9 cellular contexts compared by ENCODE assay signal in the genomic region with DNA sequence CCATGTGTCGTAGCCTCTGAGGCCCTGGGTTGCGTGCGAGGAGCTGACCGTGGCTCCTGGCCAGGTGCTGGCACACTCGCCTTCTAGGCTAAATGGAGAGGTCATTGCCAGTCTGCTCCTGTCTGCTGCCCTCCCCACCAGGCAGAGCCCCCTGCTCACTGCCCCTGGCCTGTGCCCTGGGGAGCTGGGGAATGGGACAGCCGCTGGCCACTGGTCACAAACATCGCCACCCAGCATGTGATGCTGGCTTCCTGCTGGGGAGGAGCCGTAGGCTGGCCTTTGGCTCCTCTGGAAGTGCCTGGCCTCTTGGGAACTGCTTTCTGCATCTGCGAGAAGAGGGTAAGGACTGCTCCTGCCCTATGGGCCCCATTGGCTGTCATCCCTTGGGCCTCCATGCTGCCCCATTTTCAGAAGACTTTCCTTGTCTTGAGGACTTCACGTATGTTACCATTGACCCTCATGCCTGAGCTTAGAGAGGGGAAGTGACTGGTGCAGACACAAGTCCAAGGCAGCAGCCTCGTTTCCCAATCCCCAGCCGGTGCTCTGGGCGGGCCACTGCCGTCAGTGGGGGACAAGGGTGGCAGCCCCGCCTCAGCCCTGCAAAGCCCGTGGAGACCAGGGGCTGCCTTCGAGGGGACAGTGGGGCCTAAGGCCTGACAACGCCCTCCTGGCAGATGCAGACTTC. TPM values are rescaled to one million over a fixed set of nuclear protein-coding genes. Genes with fewer than 3 reads are reported as not detected.
DNase-seq lines count a peak whose midpoint lies in the region; ATAC-seq and TF ChIP-seq lines count a peak whose summit lies in the region.
"Had no signal": no experiment of that assay in that cellular context is flagged by ENCODE, and none has a peak within 500 bp of the region (broad histone marks: within the 10 kb centered on the region; RNA-seq: fewer than 3 reads in every experiment).

No MANE protein-coding gene starts in this region.

- peak overlapping the region; percentile 98 for H3K4me2 ChIP-seq in DOHH2 (ENCODE audit: low read length)

- H4K20me1 ChIP-seq in DOHH2 (ENCODE audit: control insufficient read depth, insufficient read depth, low read depth, low read length), result 0 out of 2 replicates have a peak, but pooled peaks cover 4% of the 10 kb centered on the region

- H3F3A ChIP-seq in DOHH2 (ENCODE audit: control insufficient read depth, insufficient read depth), result peaks cover 27% of the 10 kb centered on the region

- H3K9me3 ChIP-seq in DOHH2 (ENCODE audit: control insufficient read depth, insufficient read depth, low read length) (no peaks in the 10 kb centered on the region), right atrium auricular region (no peaks in the 10 kb centered on the region), psoas muscle (no peaks in the 10 kb centered on the region)

- H3K9me2 ChIP-seq in DOHH2 (replicated peaks; ENCODE audit: control insufficient read depth, low read length), result no peaks in the 10 kb centered on the region

- peaks cover 72% of the 10 kb centered on the region for H3K4me1 ChIP-seq in DOHH2 (ENCODE audit: control insufficient read depth, low read length)
- peaks cover 0 to 78% of the 10 kb centered on the region in 2 donors for H3K4me1 ChIP-seq in right atrium auricular region
- H3K4me1 ChIP-seq in psoas muscle, result peaks cover 49% of the 10 kb centered on the region

- H3K27ac ChIP-seq in DOHH2 (ENCODE audit: low read depth, low read length) (peak overlapping the region; percentile 67), right atrium auricular region (peak overlapping the region; percentile 92 to 94), psoas muscle (peak overlapping the region; percentile 91)

- ATAC-seq in psoas muscle (peak in 3 of 4 donors; percentile 4 to 29 (median 16)), HG02852 (IDR thresholded peaks at IDR 0.05; ENCODE audit: unreplicated experiment) (no peak)
- ATAC-seq: activated T-cell treated with anti-CD3 and anti-CD28 coated beads, Interleukin-2, amount 50 U/mL, for 72 hours had no signal

- H3K4me3 ChIP-seq in DOHH2 (ENCODE audit: low read length) (no peak overlapping the region), right atrium auricular region (peak overlapping the region in 1 of 2 donors; percentile 84), psoas muscle (no peak overlapping the region)

- H3K36me3 ChIP-seq in DOHH2 (ENCODE audit: control insufficient read depth, low read length) (no peaks in the 10 kb centered on the region), right atrium auricular region (no peaks in the 10 kb centered on the region), psoas muscle (ENCODE audit: insufficient read depth in 1 of 2, low read depth in 1 of 2) (no peaks in the 10 kb centered on the region)

- 37 to 45% (median 39%) methylated on average over 16 to 18 of the region's 18 CpGs for WGBS in psoas muscle, 3 donors

- peaks cover 5% of the 10 kb centered on the region; the same call in 1 of the 2 replicates for H3K79me2 ChIP-seq in DOHH2 (ENCODE audit: control insufficient read depth, low read length)

- H3K27me3 ChIP-seq in DOHH2 (ENCODE audit: control insufficient read depth, low read length) (peaks cover 7% of the 10 kb centered on the region), right atrium auricular region (no peaks in the 10 kb centered on the region), psoas muscle (ENCODE audit: insufficient read depth in 3 of 3, low read length in 2 of 3) (no peaks in the 10 kb centered on the region)

- TF ChIP-seq CTCF in DOHH2 (IDR thresholded peaks at IDR 0.05; ENCODE audit: low read depth, low read length, poor library complexity, severe bottlenecking), result no peak
- no peak for TF ChIP-seq CTCF in right atrium auricular region (IDR thresholded peaks at IDR 0.05)
- no peak for TF ChIP-seq CTCF in psoas muscle (IDR thresholded peaks at IDR 0.05)

- intact Hi-C loops in psoas muscle (cut with DNase I), result no loop called here

- DNase-seq in SKM-1 treated with dmso at 0.1 percent for 144 hours (lab: John Stamatoyannopoulos, UW; ENCODE audit: unreplicated experiment), result peak; percentile 72
- DNase-seq in right atrium auricular region (ENCODE audit: low spot score), result peak; percentile 90
- DNase-seq in psoas muscle, result peak; percentile 83 to 89
- no peak for DNase-seq in activated naive CD4-positive, alpha-beta T cell treated with anti-CD3 and anti-CD28 coated beads, Interleukin-2, amount 50 U/mL, for 16 hours
- DNase-seq in cerebellum (ENCODE audit: low spot score), result no peak
- DNase-seq in 8988T, result no peak
- DNase-seq: activated T-cell treated with anti-CD3 and anti-CD28 coated beads, Interleukin-2, amount 50 U/mL, for 72 hours had no signal

RNA-seq across cellular contexts. Expression of gene TNFAIP2, which starts 2.0 kb away (rescaled TPM):
- total RNA-seq in right atrium auricular region, result 10 to 100 TPM; 24.5 to 32.2 TPM
- 100 to 1,000 TPM in 1 of 4 donors, 10 to 100 TPM in 3; 25.7 to 146 (median 39.1) TPM for total RNA-seq in psoas muscle
- polyA plus RNA-seq in psoas muscle, result 10 to 100 TPM; 32.2 to 97.4 (median 52.3) TPM
- total RNA-seq in cerebellum, result 8.6 TPM

RNA-seq across cellular contexts. Expression of gene EXOC3L4, which starts 26.8 kb away (rescaled TPM):
- under 1 TPM in 1 of 2 donors, not detected in 1; 0.37 TPM for total RNA-seq in right atrium auricular region
- under 1 TPM in 2 of 4 donors, not detected in 2; 0.23 to 0.30 TPM for total RNA-seq in psoas muscle
- under 1 TPM in 2 of 3 donors, not detected in 1; 0.12 to 0.33 TPM for polyA plus RNA-seq in psoas muscle
- total RNA-seq in cerebellum, result 0.36 TPM
- total RNA-seq: activated T-cell treated with anti-CD3 and anti-CD28 coated beads, Interleukin-2, amount 50 U/mL, for 72 hours had no signal

RNA-seq across cellular contexts. Expression of gene LBHD2, which starts 37.3 kb away (rescaled TPM):
- total RNA-seq in right atrium auricular region, result not detected
- not detected for total RNA-seq in psoas muscle
- not detected for polyA plus RNA-seq in psoas muscle
- not detected for total RNA-seq in cerebellum
- total RNA-seq: activated T-cell treated with anti-CD3 and anti-CD28 coated beads, Interleukin-2, amount 50 U/mL, for 72 hours had no signal

Comparison
In these comparisons a context has a peak if more than half of its experiments do, and no peak if none do; other contexts are left out.
1. DNase-seq: peak in SKM-1 treated with dmso at 0.1 percent for 144 hours (single experiment), right atrium auricular region (single experiment) and psoas muscle (2 of 2); none in activated naive CD4-positive, alpha-beta T cell treated with anti-CD3 and anti-CD28 coated beads, Interleukin-2, amount 50 U/mL, for 16 hours (single experiment), cerebellum (single experiment) and 8988T (single experiment).
2. Peak in every context shown above with its lines, with median percentiles within 50 percentile points of each other: H3K27ac ChIP-seq.